Comparison of ENCODE assay signal across 1 cellular context in genomic region chr14:90383126-90383730, GRCh38.
A peak's percentile ranks its signal among the peaks of the same experiment; 100 is the strongest.
TF ChIP-seq lines count a peak whose summit lies in the region.

No MANE protein-coding gene starts in this region.

TF ChIP-seq in HepG2, 621 proteins besides CTCF, POLR2A, EP300 and RAD21 (continued from another document):
- TF ChIP-seq ZGPAT (CRISPR knock-in tag; IDR thresholded peaks at IDR 0.05), result peak; percentile 92
- no peak; the same call in 1 of the 2 replicates for TF ChIP-seq PPARG (CRISPR knock-in tag; conservative IDR thresholded peaks at IDR 0.05)
- no peak for TF ChIP-seq NONO (IDR thresholded peaks at IDR 0.05)
- TF ChIP-seq NONO (CRISPR knock-in tag; conservative IDR thresholded peaks at IDR 0.05), result peak; percentile 88
- TF ChIP-seq CENPBD1 (CRISPR knock-in tag; IDR thresholded peaks at IDR 0.05; ENCODE audit: borderline replicate concordance, low read depth), result no peak
- TF ChIP-seq CBFB (CRISPR knock-in tag; IDR thresholded peaks at IDR 0.05), result peak; percentile 96
- 0 out of 2 replicates have a peak, but pooled peaks have one; percentile 31 for TF ChIP-seq ZBTB43 (CRISPR knock-in tag; conservative IDR thresholded peaks at IDR 0.05)
- peak; percentile 50; the same call in 1 of the 2 replicates for TF ChIP-seq ZNF580 (CRISPR knock-in tag; IDR thresholded peaks at IDR 0.05; ENCODE audit: borderline replicate concordance, low read depth)
- TF ChIP-seq BATF2 (CRISPR knock-in tag; IDR thresholded peaks at IDR 0.05), result 0 out of 2 replicates have a peak, but pooled peaks have one; percentile 33
- TF ChIP-seq ZBTB1 (CRISPR knock-in tag; IDR thresholded peaks at IDR 0.05; ENCODE audit: borderline replicate concordance), result no peak
- TF ChIP-seq ATM (IDR thresholded peaks at IDR 0.05; ENCODE audit: borderline replicate concordance), result no peak
- TF ChIP-seq ZFAT (CRISPR knock-in tag; conservative IDR thresholded peaks at IDR 0.05), result 0 out of 2 replicates have a peak, but pooled peaks have one; percentile 21
- no peak for TF ChIP-seq ZSCAN30 (CRISPR knock-in tag; IDR thresholded peaks at IDR 0.05)
- TF ChIP-seq GMEB1 (CRISPR knock-in tag; IDR thresholded peaks at IDR 0.05; ENCODE audit: borderline replicate concordance), result peak; percentile 98
- no peak for TF ChIP-seq ARNT (IDR thresholded peaks at IDR 0.05)
- TF ChIP-seq ZNF577 (CRISPR knock-in tag; IDR thresholded peaks at IDR 0.05; ENCODE audit: borderline replicate concordance, low read depth), result no peak
- no peak for TF ChIP-seq TAF15 (IDR thresholded peaks at IDR 0.05; ENCODE audit: low read depth, low read length, poor library complexity, severe bottlenecking)
- TF ChIP-seq STAT5B (CRISPR knock-in tag; IDR thresholded peaks at IDR 0.05), result peak; percentile 76; the same call in 1 of the 2 replicates
- no peak for TF ChIP-seq ZKSCAN1 (IDR thresholded peaks at IDR 0.05; ENCODE audit: low read length)
